Comparison of ENCODE assay signal across 1 cellular context in the genomic region with DNA sequence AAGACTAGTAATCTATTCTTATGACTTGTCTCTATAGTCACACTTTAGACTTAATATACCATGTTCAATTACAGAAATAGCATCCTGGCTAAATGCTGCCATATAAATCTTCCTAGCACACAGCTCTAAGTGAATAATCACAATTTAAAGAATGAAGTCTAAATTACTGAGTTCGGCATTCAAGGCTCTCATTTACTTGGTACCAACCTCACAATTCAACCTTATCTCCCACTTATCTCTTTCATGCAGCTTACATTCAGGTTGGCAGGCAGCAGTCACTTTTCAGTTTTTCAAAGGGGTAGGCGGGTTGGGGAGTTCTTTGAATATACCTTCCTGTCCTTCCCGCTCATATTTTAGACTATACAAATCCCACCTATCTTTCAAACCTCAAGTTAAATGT.
TF ChIP-seq lines count a peak whose summit lies in the region.

No MANE protein-coding gene starts in this region.

TF ChIP-seq in GM12878, 131 proteins besides CTCF, POLR2A, EP300 and RAD21 (continued from another document):
- TF ChIP-seq, protein P1, sequence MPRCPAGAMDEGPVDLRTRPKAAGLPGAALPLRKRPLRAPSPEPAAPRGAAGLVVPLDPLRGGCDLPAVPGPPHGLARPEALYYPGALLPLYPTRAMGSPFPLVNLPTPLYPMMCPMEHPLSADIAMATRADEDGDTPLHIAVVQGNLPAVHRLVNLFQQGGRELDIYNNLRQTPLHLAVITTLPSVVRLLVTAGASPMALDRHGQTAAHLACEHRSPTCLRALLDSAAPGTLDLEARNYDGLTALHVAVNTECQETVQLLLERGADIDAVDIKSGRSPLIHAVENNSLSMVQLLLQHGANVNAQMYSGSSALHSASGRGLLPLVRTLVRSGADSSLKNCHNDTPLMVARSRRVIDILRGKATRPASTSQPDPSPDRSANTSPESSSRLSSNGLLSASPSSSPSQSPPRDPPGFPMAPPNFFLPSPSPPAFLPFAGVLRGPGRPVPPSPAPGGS (IDR thresholded peaks at IDR 0.05; ENCODE audit: borderline replicate concordance, insufficient read depth, low read depth, low read length, poor library complexity, severe bottlenecking) = no peak
- TF ChIP-seq SMAD1 (IDR thresholded peaks at IDR 0.05; ENCODE audit: low read depth, partially characterized antibody) = no peak
- no peak for TF ChIP-seq ESRRA (IDR thresholded peaks at IDR 0.05; ENCODE audit: low read length)
- TF ChIP-seq HDAC2 (IDR thresholded peaks at IDR 0.05) = no peak
- no peak for TF ChIP-seq RBBP5 (conservative IDR thresholded peaks at IDR 0.05)
- TF ChIP-seq, protein P2, sequence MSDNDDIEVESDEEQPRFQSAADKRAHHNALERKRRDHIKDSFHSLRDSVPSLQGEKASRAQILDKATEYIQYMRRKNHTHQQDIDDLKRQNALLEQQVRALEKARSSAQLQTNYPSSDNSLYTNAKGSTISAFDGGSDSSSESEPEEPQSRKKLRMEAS (IDR thresholded peaks at IDR 0.05; ENCODE audit: low read depth, low read length) = no peak
- TF ChIP-seq HDGF (IDR thresholded peaks at IDR 0.05) = no peak
- TF ChIP-seq FOXK2 (IDR thresholded peaks at IDR 0.05) = no peak
- no peak for TF ChIP-seq KLF5 (IDR thresholded peaks at IDR 0.05; ENCODE audit: partially characterized antibody)
- no peak for TF ChIP-seq CREB1 (IDR thresholded peaks at IDR 0.05; ENCODE audit: low read depth)
- TF ChIP-seq, protein P3, sequence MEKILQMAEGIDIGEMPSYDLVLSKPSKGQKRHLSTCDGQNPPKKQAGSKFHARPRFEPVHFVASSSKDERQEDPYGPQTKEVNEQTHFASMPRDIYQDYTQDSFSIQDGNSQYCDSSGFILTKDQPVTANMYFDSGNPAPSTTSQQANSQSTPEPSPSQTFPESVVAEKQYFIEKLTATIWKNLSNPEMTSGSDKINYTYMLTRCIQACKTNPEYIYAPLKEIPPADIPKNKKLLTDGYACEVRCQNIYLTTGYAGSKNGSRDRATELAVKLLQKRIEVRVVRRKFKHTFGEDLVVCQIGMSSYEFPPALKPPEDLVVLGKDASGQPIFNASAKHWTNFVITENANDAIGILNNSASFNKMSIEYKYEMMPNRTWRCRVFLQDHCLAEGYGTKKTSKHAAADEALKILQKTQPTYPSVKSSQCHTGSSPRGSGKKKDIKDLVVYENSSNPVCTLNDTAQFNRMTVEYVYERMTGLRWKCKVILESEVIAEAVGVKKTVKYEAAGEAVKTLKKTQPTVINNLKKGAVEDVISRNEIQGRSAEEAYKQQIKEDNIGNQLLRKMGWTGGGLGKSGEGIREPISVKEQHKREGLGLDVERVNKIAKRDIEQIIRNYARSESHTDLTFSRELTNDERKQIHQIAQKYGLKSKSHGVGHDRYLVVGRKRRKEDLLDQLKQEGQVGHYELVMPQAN (conservative IDR thresholded peaks at IDR 0.05) = no peak
- no peak for TF ChIP-seq HCFC1 (IDR thresholded peaks at IDR 0.05; ENCODE audit: low read length)
- TF ChIP-seq, protein P4, sequence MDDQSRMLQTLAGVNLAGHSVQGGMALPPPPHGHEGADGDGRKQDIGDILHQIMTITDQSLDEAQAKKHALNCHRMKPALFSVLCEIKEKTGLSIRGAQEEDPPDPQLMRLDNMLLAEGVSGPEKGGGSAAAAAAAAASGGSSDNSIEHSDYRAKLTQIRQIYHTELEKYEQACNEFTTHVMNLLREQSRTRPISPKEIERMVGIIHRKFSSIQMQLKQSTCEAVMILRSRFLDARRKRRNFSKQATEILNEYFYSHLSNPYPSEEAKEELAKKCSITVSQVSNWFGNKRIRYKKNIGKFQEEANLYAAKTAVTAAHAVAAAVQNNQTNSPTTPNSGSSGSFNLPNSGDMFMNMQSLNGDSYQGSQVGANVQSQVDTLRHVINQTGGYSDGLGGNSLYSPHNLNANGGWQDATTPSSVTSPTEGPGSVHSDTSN (IDR thresholded peaks at IDR 0.05; ENCODE audit: insufficient replicate concordance, low read depth, low read length) = no peak
- TF ChIP-seq BRCA1 (IDR thresholded peaks at IDR 0.05; ENCODE audit: low read depth, low read length) = no peak
